Comparison of ENCODE assay signal across 8 cellular contexts in genomic region chr3:29282431-29283296, GRCh38. TPM values are rescaled to one million over a fixed set of nuclear protein-coding genes. Genes with fewer than 3 reads are reported as not detected.
DNase-seq lines count a peak whose midpoint lies in the region; ATAC-seq and TF ChIP-seq lines count a peak whose summit lies in the region.

No MANE protein-coding gene starts in this region.

- H3K4me3 Mint-ChIP-seq in HFFc6, result peak overlapping the region; percentile 92
- peak overlapping the region; percentile 90 for H3K4me3 Mint-ChIP-seq in mesothelial cell of epicardium

- H3K36me3 ChIP-seq in mammary epithelial cell (ENCODE audit: insufficient read depth, low read length), result no peaks in the 10 kb centered on the region

- H3K27me3 Mint-ChIP-seq in HFFc6 (ENCODE audit: insufficient read depth) (peaks cover 4% of the 10 kb centered on the region), mesothelial cell of epicardium (ENCODE audit: low read depth) (no peaks in the 10 kb centered on the region)

- H3K36me3 Mint-ChIP-seq in HFFc6 (ENCODE audit: low read depth) (peaks cover 14% of the 10 kb centered on the region; the same call in 1 of the 2 replicates), mesothelial cell of epicardium (no peaks in the 10 kb centered on the region)

- H3K27ac ChIP-seq in AG04450 (ENCODE audit: low read depth, low read length) (peak overlapping the region; percentile 85), mammary epithelial cell (ENCODE audit: insufficient read depth, low read depth, low read length) (peak overlapping the region; percentile 93), caudate nucleus (ENCODE audit: low read depth, low read length) (no peak overlapping the region)

- H3K9me3 Mint-ChIP-seq in HFFc6 (no peaks in the 10 kb centered on the region), mesothelial cell of epicardium (no peaks in the 10 kb centered on the region)

- no peak for ATAC-seq in HG02938 (IDR thresholded peaks at IDR 0.05; ENCODE audit: unreplicated experiment)

- in situ Hi-C loops in mammary epithelial cell (cut with MboI; ENCODE audit: low sequenced_read_pairs in 2 of 2), result loop anchor here (5.0 to 25.0 kb wide), 5 partner anchors 180 to 480 kb away; no protein-coding TSS in a partner anchor

- under 1% methylated on average over 14 of the region's 14 CpGs for WGBS in mammary epithelial cell (ENCODE audit: low coverage, missing lambda C conversion rate)

- no peaks in the 10 kb centered on the region for H3K27me3 ChIP-seq in AG04450 (ENCODE audit: control insufficient read depth, insufficient read depth, low read length)
- H3K27me3 ChIP-seq in mammary epithelial cell (ENCODE audit: insufficient read depth, low read length), result no peaks in the 10 kb centered on the region

- peak overlapping the region; percentile 78 for H3K4me2 ChIP-seq in mammary epithelial cell (ENCODE audit: insufficient read depth, low read depth, low read length)

- no peaks in the 10 kb centered on the region for H3K9me3 ChIP-seq in AG04450 (ENCODE audit: control insufficient read depth, insufficient read depth, low read length)
- H3K9me3 ChIP-seq in mammary epithelial cell (replicated peaks; ENCODE audit: insufficient read depth, low read length), result no peaks in the 10 kb centered on the region

- H3K9ac ChIP-seq in mammary epithelial cell (ENCODE audit: insufficient read depth, low read length), result peak overlapping the region; percentile 95

- H4K20me1 ChIP-seq in mammary epithelial cell (ENCODE audit: insufficient read depth, low read length), result no peaks in the 10 kb centered on the region

- intact Hi-C loops in mammary epithelial cell (cut with micrococcal nuclease), result loop anchor here (1.0 to 10.0 kb wide), 6 partner anchors 232 to 615 kb away; no protein-coding TSS in a partner anchor

- POLR2A ChIA-PET in AG04450 (lab: Yijun Ruan, JAX), result interaction anchor here (1.0 kb wide), 1 partner anchor 413 kb away, joined by 3 read pairs; no protein-coding TSS in a partner anchor

- BruUV-seq in mammary epithelial cell (replicated peaks; lab: Mats Ljungman, UMichigan), result no TSS peak

- peak overlapping the region; percentile 81 for H3K4me3 ChIP-seq in AG04450 (ENCODE audit: low read depth, low read length)
- H3K4me3 ChIP-seq in mammary epithelial cell (replicated peaks in 1 of 3; ENCODE audit: insufficient read depth in 1 of 3, low read depth in 2 of 3, low read length in 3 of 3), result peak overlapping the region; percentile 59 to 76 (median 69)

- dilution Hi-C loops in mammary epithelial cell (cut with HindIII; ENCODE audit: low sequenced_read_pairs), result no loop called here

- TF ChIP-seq CTCF in AG04450 (IDR thresholded peaks at IDR 0.05; ENCODE audit: low read depth, low read length) (no peak), HFFc6 (IDR thresholded peaks at IDR 0.05) (no peak), mammary epithelial cell (conservative IDR thresholded peaks at IDR 0.05 in 1 of 2, IDR thresholded peaks at IDR 0.05 in 1 of 2; ENCODE audit: extremely low read depth in 1 of 2, insufficient read depth in 1 of 2, low read depth in 1 of 2, low read length in 2 of 2) (no peak), mesothelial cell of epicardium (IDR thresholded peaks at IDR 0.05; ENCODE audit: unreplicated experiment) (no peak)

- H3K27ac Mint-ChIP-seq in HFFc6 (peak overlapping the region; percentile 97), mesothelial cell of epicardium (peak overlapping the region; percentile 95)

- H3K79me2 ChIP-seq in mammary epithelial cell (ENCODE audit: insufficient read depth, low read length), result peaks cover 61% of the 10 kb centered on the region

- DNase-seq in AG04450 (ENCODE audit: low read depth, low spot score) (no peak), HFFc6 (peak; percentile 30), mammary epithelial cell (peak; percentile 63), mesothelial cell of epicardium (ENCODE audit: low spot score in 2 of 2, unreplicated experiment in 2 of 2) (no peak), caudate nucleus (lab: John Stamatoyannopoulos, UW) (no peak), NCI-H1694 (lab: John Stamatoyannopoulos, UW) (no peak), putamen (ENCODE audit: low spot score) (no peak)

- peaks cover 4% of the 10 kb centered on the region for H3K4me1 ChIP-seq in mammary epithelial cell (ENCODE audit: insufficient read depth, low read length)

- CTCF ChIA-PET in AG04450 (lab: Charles Lee) (interaction anchor here (1.0 to 1.5 kb wide), 3 partner anchors 366 to 405 kb away, joined by 3 read pairs; no protein-coding TSS in a partner anchor), mammary epithelial cell (lab: Charles Lee; ENCODE audit: low non-redundant PET) (interaction anchor here (0.7 kb wide), 1 partner anchor 232 kb away, joined by 5 read pairs; no protein-coding TSS in a partner anchor)

- H2AFZ ChIP-seq in mammary epithelial cell (ENCODE audit: low read depth, low read length), result peak overlapping the region; percentile 53

- H3K4me1 Mint-ChIP-seq in HFFc6 (ENCODE audit: low read depth) (peaks cover 63% of the 10 kb centered on the region), mesothelial cell of epicardium (peaks cover 69% of the 10 kb centered on the region)

RNA-seq across cellular contexts. Expression of gene RBMS3, which starts 1.8 kb away (rescaled TPM):
- polyA plus RNA-seq in AG04450 (2011; rRNA removed), result 32.0 and 33.4 TPM in 2 replicates
- polyA minus RNA-seq in AG04450 (2011; rRNA and poly(A)+ RNA removed), result 267 and 274 TPM in 2 replicates
- total RNA-seq in HFFc6 (2021; fragmentation: NEBNext Ultra II Directional; extraction: Animal tissue kit (Norgen Biotek cat#: 25700)), result 10 to 100 TPM; 22.8 to 46.9 (median 39.4) TPM
- total RNA-seq in mammary epithelial cell, result 10 to 100 TPM; 31.5 to 51.5 TPM
- 6.6 TPM for polyA plus RNA-seq in mammary epithelial cell
- polyA minus RNA-seq in mammary epithelial cell, result 27.4 TPM
- 42.5 to 46.3 TPM (median 45.4 TPM) in 3 replicates for total RNA-seq in mesothelial cell of epicardium

Comparison
In these comparisons a context has a peak if more than half of its experiments do, and no peak if none do; other contexts are left out.
1. DNase-seq: peak in HFFc6 (single experiment) and mammary epithelial cell (single experiment); none in AG04450 (single experiment), mesothelial cell of epicardium (0 of 2), caudate nucleus (0 of 61), NCI-H1694 (single experiment) and putamen (single experiment).